ENCODE assay signal across 25 cellular contexts in the genomic region with DNA sequence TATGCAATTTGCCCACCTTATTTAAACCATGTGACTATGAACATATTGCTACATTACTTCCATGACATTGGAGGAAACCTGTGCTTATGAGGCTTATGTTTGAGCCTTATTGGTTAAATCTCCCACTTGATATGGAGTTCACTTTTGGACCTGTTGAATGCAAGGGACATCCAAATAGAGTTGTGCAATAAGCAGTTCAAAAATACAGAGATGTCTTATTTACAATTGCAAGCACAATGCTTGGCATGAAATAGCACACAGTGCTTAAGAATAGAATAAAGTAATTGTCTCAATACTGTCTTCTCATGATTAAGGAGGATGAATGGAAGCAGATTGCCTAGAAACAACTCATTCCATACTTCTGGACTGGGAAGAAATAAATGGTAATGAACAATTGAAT.
"Had no signal": no experiment of that assay in that cellular context is flagged by ENCODE, and none has a peak within 500 bp of the region (broad histone marks: within the 10 kb centered on the region; RNA-seq: fewer than 3 reads in every experiment).

No MANE protein-coding gene starts in this region.

- H3K9me3 ChIP-seq: ascending aorta, Peyer's patch had no signal

- FAIRE-seq: TTC549 had no signal

- H3K4me3 ChIP-seq: ascending aorta, cardiac muscle cell, Peyer's patch had no signal

- H3K4me1 ChIP-seq: ascending aorta, Peyer's patch had no signal

- ATAC-seq: activated CD8-positive, alpha-beta T cell treated with anti-CD3 and anti-CD28 coated beads, Interleukin-2, amount 10 ng/mL, durations not matched to agents 7 days and 5 days; PC-3 had no signal

- H3K27me3 ChIP-seq: ascending aorta, cardiac muscle cell, Peyer's patch had no signal

- H3K36me3 ChIP-seq: ascending aorta, cardiac muscle cell, Peyer's patch had no signal

- H3K27ac ChIP-seq: ascending aorta, cardiac muscle cell, Peyer's patch had no signal

- DNase-seq: activated CD4-positive, alpha-beta T cell treated with anti-CD3 and anti-CD28 coated beads, Interleukin-2, amount 10 ng/mL, durations not matched to agents 7 days and 5 days; activated CD4-positive, alpha-beta T cell treated with anti-CD3 and anti-CD28 coated beads, Interleukin-2, amount 50 U/mL, for 48 hours; activated CD8-positive, alpha-beta T cell treated with anti-CD3 and anti-CD28 coated beads, Interleukin-2, amount 10 ng/mL, durations not matched to agents 7 days and 5 days; activated gamma-delta T cell; activated naive CD4-positive, alpha-beta T cell treated with Interleukin-2 at 50 U/mL for 16 hours; activated naive CD8-positive, alpha-beta T cell treated with anti-CD3 and anti-CD28 coated beads, Interleukin-2, amount 10 ng/mL, durations not matched to agents 7 days and 5 days; activated T-cell treated with anti-CD3 and anti-CD28 coated beads, Interleukin-2, amount 50 U/mL, for 24 hours; amygdala; NCI-H1048; NCI-H1105 treated with DMSO at 0.1 percent for 48 hours; NCI-H1436; NCI-H1694; NCI-H1930; NCI-H2081 treated with DMSO at 0.1 percent for 48 hours; NCI-H226; NCI-H446 treated with DMSO at 0.1 percent for 48 hours; NCI-H524; NCI-H69; NCI-H82; PC-3; Peyer's patch; RPMI8226 had no signal
